14 cellular contexts compared by ENCODE assay signal in the genomic region with DNA sequence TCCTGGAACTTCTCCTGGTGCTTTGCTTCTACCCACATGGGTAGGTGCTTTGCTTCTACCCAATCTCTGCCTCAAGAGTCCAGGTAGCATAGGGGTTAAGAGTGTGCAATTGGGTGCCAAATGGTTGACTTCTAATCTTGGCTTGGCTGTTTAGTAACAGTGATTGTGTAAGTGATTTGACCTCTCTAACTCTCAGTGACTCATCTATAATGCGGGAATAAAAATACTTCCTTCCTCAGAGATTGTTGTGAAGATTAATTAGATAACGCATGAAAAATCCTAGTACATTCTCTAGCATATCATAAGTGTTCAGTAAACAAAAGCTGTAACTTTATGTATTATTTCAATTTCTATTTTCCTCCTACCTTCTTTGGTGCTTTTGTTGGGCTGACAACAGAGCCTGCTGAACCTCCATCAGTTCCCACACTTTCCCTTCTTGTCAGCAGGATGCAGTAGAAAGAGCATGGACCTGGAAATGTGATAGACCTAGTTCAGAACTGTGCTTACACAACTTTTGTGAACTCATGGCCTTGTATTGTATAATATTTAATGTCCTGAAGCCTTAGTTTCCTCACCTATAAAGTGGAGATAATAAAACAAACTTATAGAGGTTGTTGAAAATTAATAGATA.
DNase-seq lines count a peak whose midpoint lies in the region; ATAC-seq and TF ChIP-seq lines count a peak whose summit lies in the region.
"Had no signal": no experiment of that assay in that cellular context is flagged by ENCODE, and none has a peak within 500 bp of the region (broad histone marks: within the 10 kb centered on the region; RNA-seq: fewer than 3 reads in every experiment).

No MANE protein-coding gene starts in this region.

- no peaks in the 10 kb centered on the region for H3K27me3 Mint-ChIP-seq in mesothelial cell of epicardium (ENCODE audit: low read depth)

- no peak overlapping the region for H3K4ac ChIP-seq in trophoblast cell (ENCODE audit: low read depth, low read length)

- WGBS in trophoblast cell (ENCODE audit: extremely low coverage, insufficient coverage, insufficient read length): no CpG with 5 or more reads among the region's 2 CpGs

- H3K36me3 Mint-ChIP-seq in mesothelial cell of epicardium: no peaks in the 10 kb centered on the region
- H3K36me3 Mint-ChIP-seq: neural progenitor cell had no signal

- H3K27ac Mint-ChIP-seq in mesothelial cell of epicardium: no peak overlapping the region
- H3K27ac Mint-ChIP-seq: activated CD8-positive, alpha-beta T cell treated with anti-CD3 and anti-CD28 coated beads for 36 hours; activated naive CD4-positive, alpha-beta T cell treated with anti-CD3 and anti-CD28 coated beads for 36 hours; neural progenitor cell had no signal

- CTCF ChIA-PET in HCT116 (lab: Charles Lee): no interaction called here
- CTCF ChIA-PET in RWPE1 (lab: Yijun Ruan, JAX): no interaction called here

- H3K9me2 ChIP-seq in HCT116 (ENCODE audit: insufficient read depth): no peaks in the 10 kb centered on the region

- H3K36me3 ChIP-seq in HCT116 (ENCODE audit: control insufficient read depth in 1 of 2, insufficient read depth in 2 of 2, low read length in 2 of 2) (no peaks in the 10 kb centered on the region), trophoblast cell (ENCODE audit: control insufficient read depth in 1 of 2, insufficient read depth in 2 of 2, low read length in 2 of 2) (no peaks in the 10 kb centered on the region)
- H3K36me3 ChIP-seq: neural progenitor cell had no signal

- H4K20me1 ChIP-seq in HCT116 (ENCODE audit: insufficient read depth): no peaks in the 10 kb centered on the region

- H3K27ac ChIP-seq in HCT116 (ENCODE audit: low read depth, low read length) (no peak overlapping the region), RWPE1 (no peak overlapping the region), trophoblast cell (ENCODE audit: low read depth, low read length) (no peak overlapping the region)
- H3K27ac ChIP-seq: neural progenitor cell had no signal

- no peak overlapping the region for H4K91ac ChIP-seq in trophoblast cell (ENCODE audit: low read depth, low read length)

- H3K4me3 Mint-ChIP-seq in mesothelial cell of epicardium: no peak overlapping the region
- H3K4me3 Mint-ChIP-seq: activated CD8-positive, alpha-beta T cell treated with anti-CD3 and anti-CD28 coated beads for 36 hours; activated naive CD4-positive, alpha-beta T cell treated with anti-CD3 and anti-CD28 coated beads for 36 hours; neural progenitor cell had no signal

- H3K9ac ChIP-seq in HCT116 (ENCODE audit: low read length) (no peak overlapping the region), trophoblast cell (ENCODE audit: low read length) (no peak overlapping the region)
- H3K9ac ChIP-seq: neural progenitor cell had no signal

- TF ChIP-seq CTCF in HCT116 (IDR thresholded peaks at IDR 0.05 in 2 of 3, conservative IDR thresholded peaks at IDR 0.05 in 1 of 3; ENCODE audit: borderline replicate concordance in 1 of 3, insufficient read depth in 1 of 3, low read depth in 2 of 3, low read length in 2 of 3): no peak
- TF ChIP-seq CTCF in RWPE1 (conservative IDR thresholded peaks at IDR 0.05; ENCODE audit: low read depth): no peak
- no peak for TF ChIP-seq CTCF in mesothelial cell of epicardium (IDR thresholded peaks at IDR 0.05; ENCODE audit: unreplicated experiment)

- H3K79me2 ChIP-seq in HCT116 (ENCODE audit: insufficient read depth, low read length) (no peaks in the 10 kb centered on the region), trophoblast cell (ENCODE audit: control insufficient read depth, insufficient read depth, low read length, poor library complexity) (no peaks in the 10 kb centered on the region)

- H3K27me3 ChIP-seq in HCT116 (ENCODE audit: insufficient read depth, low read length) (peaks cover 20% of the 10 kb centered on the region), trophoblast cell (ENCODE audit: insufficient read depth, low read length) (no peaks in the 10 kb centered on the region)
- H3K27me3 ChIP-seq: neural progenitor cell had no signal

- peaks cover 3% of the 10 kb centered on the region for H3K79me1 ChIP-seq in trophoblast cell (ENCODE audit: low read length)

- H3K4me3 ChIP-seq in HCT116 (replicated peaks in 1 of 2; ENCODE audit: low read depth in 1 of 2, low read length in 2 of 2) (no peak overlapping the region), trophoblast cell (ENCODE audit: low read depth, low read length) (no peak overlapping the region)
- H3K4me3 ChIP-seq: neural progenitor cell had no signal

- H3K14ac ChIP-seq in trophoblast cell (ENCODE audit: low read length): no peak overlapping the region

- no peak overlapping the region for H4K12ac ChIP-seq in trophoblast cell (ENCODE audit: low read depth, low read length)

- H3K9me3 ChIP-seq in HCT116 (ENCODE audit: control insufficient read depth in 1 of 2, insufficient read depth in 1 of 2, low read depth in 1 of 2, low read length in 2 of 2) (no peaks in the 10 kb centered on the region), trophoblast cell (ENCODE audit: insufficient read depth, low read depth, low read length) (no peaks in the 10 kb centered on the region)

- H3K18ac ChIP-seq in trophoblast cell (ENCODE audit: low read length): no peak overlapping the region

- no peak overlapping the region for H2BK12ac ChIP-seq in trophoblast cell (ENCODE audit: low read length)

- no peak for TF ChIP-seq RAD21 in HCT116 (IDR thresholded peaks at IDR 0.05; ENCODE audit: low read depth)

- ATAC-seq in HCT116: no peak
- peak; percentile 66 for ATAC-seq in esophagus mucosa
- ATAC-seq: activated CD8-positive, alpha-beta T cell treated with anti-CD3 and anti-CD28 coated beads for 36 hours had no signal

- DNase-seq in HCT116 (ENCODE audit: low read depth, low spot score) (no peak), RWPE1 (ENCODE audit: low spot score) (peak; percentile 30), trophoblast cell (peak; percentile 9 to 34), pons (ENCODE audit: low spot score) (no peak), NCI-H1436 treated with DMSO at 0.1 percent for 48 hours (lab: John Stamatoyannopoulos, UW) (no peak), NCI-H2029 (lab: John Stamatoyannopoulos, UW) (no peak), mesothelial cell of epicardium (ENCODE audit: low spot score in 2 of 2, unreplicated experiment in 2 of 2) (no peak)
- DNase-seq: activated CD8-positive, alpha-beta T cell treated with anti-CD3 and anti-CD28 coated beads for 36 hours; activated naive CD4-positive, alpha-beta T cell treated with anti-CD3 and anti-CD28 coated beads for 36 hours; kidney glomerular epithelial cell; RPMI8226; small intestine had no signal

- no peak for TF ChIP-seq POLR2A in HCT116 (IDR thresholded peaks at IDR 0.05; ENCODE audit: borderline replicate concordance, extremely low read depth, insufficient read depth, insufficient read length)

- H3K9me3 Mint-ChIP-seq in mesothelial cell of epicardium: no peaks in the 10 kb centered on the region
- H3K9me3 Mint-ChIP-seq: activated CD8-positive, alpha-beta T cell treated with anti-CD3 and anti-CD28 coated beads for 36 hours; activated naive CD4-positive, alpha-beta T cell treated with anti-CD3 and anti-CD28 coated beads for 36 hours; neural progenitor cell had no signal

- H2AFZ ChIP-seq in HCT116 (ENCODE audit: low read depth, low read length, poor library complexity, severe bottlenecking) (no peak overlapping the region), trophoblast cell (ENCODE audit: insufficient read depth, low read length, poor library complexity) (no peak overlapping the region)
- H2AFZ ChIP-seq: neural progenitor cell had no signal

- H3K4me2 ChIP-seq in HCT116 (ENCODE audit: low read length): no peak overlapping the region
- no peak overlapping the region for H3K4me2 ChIP-seq in trophoblast cell (ENCODE audit: low read length)
- H3K4me2 ChIP-seq: neural progenitor cell had no signal

- no peak overlapping the region for H2BK5ac ChIP-seq in trophoblast cell (ENCODE audit: low read depth, low read length, poor library complexity)

- H3K4me1 Mint-ChIP-seq in mesothelial cell of epicardium: peaks cover 19% of the 10 kb centered on the region
- H3K4me1 Mint-ChIP-seq: neural progenitor cell had no signal

- RAD21 ChIA-PET in HCT116 (lab: Charles Lee; ENCODE audit: low non-redundant PET in 1 of 2, low total read pairs in 2 of 2, uncharacterized antibody in 2 of 2, unreplicated experiment in 2 of 2): no interaction called here

- H3K4me1 ChIP-seq in HCT116 (ENCODE audit: control insufficient read depth in 1 of 2, insufficient read depth in 2 of 2, low read length in 2 of 2): no peaks in the 10 kb centered on the region
- H3K4me1 ChIP-seq in trophoblast cell (ENCODE audit: control insufficient read depth in 1 of 2, insufficient read depth in 2 of 2, low read length in 2 of 2): peaks cover 4 to 6% of the 10 kb centered on the region in 2 experiments
- H3K4me1 ChIP-seq: neural progenitor cell had no signal

- POLR2A ChIA-PET in HCT116 (lab: Charles Lee): no interaction called here
- POLR2A ChIA-PET in RWPE1 (lab: Yijun Ruan, JAX; ENCODE audit: low non-redundant PET): no interaction called here

- no peak overlapping the region for H2BK120ac ChIP-seq in trophoblast cell (ENCODE audit: insufficient read depth, low read length, poor library complexity)

- H3K23ac ChIP-seq in trophoblast cell (ENCODE audit: low read length): no peak overlapping the region

- H2AK5ac ChIP-seq in trophoblast cell (ENCODE audit: low read length): no peak overlapping the region

- intact Hi-C loops in HCT116 (cut with micrococcal nuclease): no loop called here

- no peak overlapping the region for H4K8ac ChIP-seq in trophoblast cell (ENCODE audit: low read depth, low read length)

- no TSS peak for BruUV-seq in HCT116 (replicated peaks; lab: Mats Ljungman, UMichigan)

TF ChIP-seq in HCT116, 20 proteins besides CTCF, POLR2A, EP300 and RAD21:
- TF ChIP-seq MAX (IDR thresholded peaks at IDR 0.05): no peak
- peak; percentile 43; the same call in 1 of the 2 replicates for TF ChIP-seq CEBPB (IDR thresholded peaks at IDR 0.05; ENCODE audit: low read depth)

Comparison
In these comparisons a context has a peak if more than half of its experiments do, and no peak if none do; other contexts are left out.
1. DNase-seq: peak in RWPE1 (single experiment) and trophoblast cell (2 of 2); none in HCT116 (single experiment), pons (single experiment), NCI-H1436 treated with DMSO at 0.1 percent for 48 hours (single experiment), NCI-H2029 (single experiment) and mesothelial cell of epicardium (0 of 2).